8 cellular contexts compared by ENCODE assay signal in genomic region chr17:32106588-32106987, GRCh38. TPM values are rescaled to one million over a fixed set of nuclear protein-coding genes. Genes with fewer than 3 reads are reported as not detected.
A peak's percentile ranks its signal among the peaks of the same experiment; 100 is the strongest.
DNase-seq lines count a peak whose midpoint lies in the region; ATAC-seq, FAIRE-seq and TF ChIP-seq lines count a peak whose summit lies in the region.
"Not testable (repeated sequence)": the region's sequence is repeated elsewhere in the genome, so short reads cannot be mapped to it uniquely, and the experiment has no call there.

No MANE protein-coding gene starts in this region.

- not testable (repeated sequence) for H3K79me2 ChIP-seq in OCI-LY3 (ENCODE audit: low read length); mammary epithelial cell (ENCODE audit: insufficient read depth, low read length)

- not testable (repeated sequence) for H3K36me3 Mint-ChIP-seq in activated CD4-positive, alpha-beta memory T cell treated with anti-CD3 and anti-CD28 coated beads for 36 hours; activated naive CD4-positive, alpha-beta T cell treated with anti-CD3 and anti-CD28 coated beads for 36 hours (ENCODE audit: low read depth); naive thymus-derived CD4-positive, alpha-beta T cell

- not testable (repeated sequence) for H3K36me3 ChIP-seq in OCI-LY3 (replicated peaks; ENCODE audit: low read depth, low read length); mammary epithelial cell (ENCODE audit: insufficient read depth, low read length); naive thymus-derived CD4-positive, alpha-beta T cell (ENCODE audit: control insufficient read depth in 2 of 3, insufficient read depth in 3 of 3, low read length in 3 of 3)

- CTCF ChIA-PET in activated CD4-positive, alpha-beta memory T cell treated with anti-CD3 and anti-CD28 coated beads for 36 hours (lab: Charles Lee): interaction anchor here (1.0 kb wide), 1 partner anchor 36 kb away, joined by 3 read pairs; the partner anchor contains the start of gene RHOT1
- CTCF ChIA-PET in activated naive CD4-positive, alpha-beta T cell treated with anti-CD3 and anti-CD28 coated beads for 36 hours (lab: Charles Lee): interaction anchor here (1.3 kb wide), 1 partner anchor 30 kb away, joined by 4 read pairs; no protein-coding TSS in a partner anchor
- CTCF ChIA-PET in mammary epithelial cell (lab: Charles Lee; ENCODE audit: low non-redundant PET): not testable (repeated sequence)
- CTCF ChIA-PET in naive thymus-derived CD4-positive, alpha-beta T cell (lab: Charles Lee): interaction anchor here (1.2 kb wide), 1 partner anchor 20 kb away, joined by 7 read pairs; no protein-coding TSS in a partner anchor

- WGBS in mammary epithelial cell (ENCODE audit: low coverage, missing lambda C conversion rate): 47% methylated on average over 5 of the region's 5 CpGs

- H3K27me3 Mint-ChIP-seq in activated CD4-positive, alpha-beta memory T cell treated with anti-CD3 and anti-CD28 coated beads for 36 hours; activated naive CD4-positive, alpha-beta T cell treated with anti-CD3 and anti-CD28 coated beads for 36 hours (ENCODE audit: low read depth); naive thymus-derived CD4-positive, alpha-beta T cell: not testable (repeated sequence)

- POLR2A ChIA-PET in activated CD4-positive, alpha-beta memory T cell treated with anti-CD3 and anti-CD28 coated beads for 36 hours (lab: Charles Lee): not testable (repeated sequence)
- POLR2A ChIA-PET in naive thymus-derived CD4-positive, alpha-beta T cell (lab: Charles Lee): interaction anchor here (0.7 to 1.4 kb wide), 3 partner anchors 21 to 33 kb away, joined by 3 to 7 read pairs (median 4); no protein-coding TSS in a partner anchor

- intact Hi-C loops in activated CD4-positive, alpha-beta memory T cell treated with anti-CD3 and anti-CD28 coated beads for 36 hours (cut with micrococcal nuclease); mammary epithelial cell (cut with micrococcal nuclease); naive thymus-derived CD4-positive, alpha-beta T cell (cut with micrococcal nuclease): not testable (repeated sequence)
- intact Hi-C loops in activated naive CD4-positive, alpha-beta T cell treated with anti-CD3 and anti-CD28 coated beads for 36 hours (cut with micrococcal nuclease): loop anchor here (5.0 kb wide), 1 partner anchor 784 kb away; the partner anchor contains the start of gene EVI2A

- peak; percentile 26 for ATAC-seq in naive thymus-derived CD4-positive, alpha-beta T cell

- dilution Hi-C loops in mammary epithelial cell (cut with HindIII; ENCODE audit: low sequenced_read_pairs): not testable (repeated sequence)

- TF ChIP-seq CTCF in OCI-LY3 (IDR thresholded peaks at IDR 0.05; ENCODE audit: low read depth, low read length); mammary epithelial cell (conservative IDR thresholded peaks at IDR 0.05 in 1 of 2, IDR thresholded peaks at IDR 0.05 in 1 of 2; ENCODE audit: extremely low read depth in 1 of 2, insufficient read depth in 1 of 2, low read depth in 1 of 2, low read length in 2 of 2): not testable (repeated sequence)

- peak; percentile 86 for FAIRE-seq in urothelium cell line (lab: Jason Lieb, UNC)

- not testable (repeated sequence) for H3K9ac ChIP-seq in OCI-LY3 (ENCODE audit: low read length); mammary epithelial cell (ENCODE audit: insufficient read depth, low read length)

- H3K4me1 Mint-ChIP-seq in activated CD4-positive, alpha-beta memory T cell treated with anti-CD3 and anti-CD28 coated beads for 36 hours (ENCODE audit: low read depth): peaks cover 22% of the 10 kb centered on the region
- peaks cover 41% of the 10 kb centered on the region for H3K4me1 Mint-ChIP-seq in activated naive CD4-positive, alpha-beta T cell treated with anti-CD3 and anti-CD28 coated beads for 36 hours (ENCODE audit: low read depth)
- peaks cover 26 to 60% (median 56%) of the 10 kb centered on the region in 7 donors for H3K4me1 Mint-ChIP-seq in naive thymus-derived CD4-positive, alpha-beta T cell

- H2AFZ ChIP-seq in OCI-LY3 (ENCODE audit: low read depth, low read length) (0 out of 2 replicates have a peak overlapping the region, but pooled peaks have one; percentile 43), mammary epithelial cell (ENCODE audit: low read depth, low read length) (peak overlapping the region; percentile 6)

- not testable (repeated sequence) for H3K4me3 Mint-ChIP-seq in activated CD4-positive, alpha-beta memory T cell treated with anti-CD3 and anti-CD28 coated beads for 36 hours
- peak overlapping the region; percentile 50 for H3K4me3 Mint-ChIP-seq in activated naive CD4-positive, alpha-beta T cell treated with anti-CD3 and anti-CD28 coated beads for 36 hours
- H3K4me3 Mint-ChIP-seq in naive thymus-derived CD4-positive, alpha-beta T cell: peak overlapping the region; percentile 42 to 77 (median 63)

- H4K20me1 ChIP-seq in OCI-LY3 (ENCODE audit: insufficient read depth, low read length); mammary epithelial cell (ENCODE audit: insufficient read depth, low read length): not testable (repeated sequence)

- H3K9me3 ChIP-seq in OCI-LY3 (ENCODE audit: insufficient read depth, low read length); mammary epithelial cell (replicated peaks; ENCODE audit: insufficient read depth, low read length); naive thymus-derived CD4-positive, alpha-beta T cell (ENCODE audit: control insufficient read depth in 2 of 3, low read length in 3 of 3): not testable (repeated sequence)

- in situ Hi-C loops in G401 (cut with HindIII; ENCODE audit: low sequenced_read_pairs); mammary epithelial cell (cut with MboI; ENCODE audit: low sequenced_read_pairs in 2 of 2): not testable (repeated sequence)

- H3K27me3 ChIP-seq in OCI-LY3 (ENCODE audit: low read depth, low read length); mammary epithelial cell (ENCODE audit: insufficient read depth, low read length); naive thymus-derived CD4-positive, alpha-beta T cell (ENCODE audit: control insufficient read depth in 2 of 2, insufficient read depth in 2 of 2, low read length in 2 of 2): not testable (repeated sequence)

- not testable (repeated sequence) for H3K27ac ChIP-seq in OCI-LY3 (ENCODE audit: low read length); mammary epithelial cell (ENCODE audit: insufficient read depth, low read depth, low read length)
- peak overlapping the region; percentile 51 for H3K27ac ChIP-seq in naive thymus-derived CD4-positive, alpha-beta T cell (ENCODE audit: low read depth, low read length)

- BruUV-seq in mammary epithelial cell (replicated peaks; lab: Mats Ljungman, UMichigan): not testable (repeated sequence)

- DNase-seq in G401 (ENCODE audit: low spot score) (peak; percentile 34), NCI-H1694 (lab: John Stamatoyannopoulos, UW) (peak; percentile 75)
- not testable (repeated sequence) for DNase-seq in activated CD4-positive, alpha-beta memory T cell treated with anti-CD3 and anti-CD28 coated beads for 36 hours; mammary epithelial cell; naive thymus-derived CD4-positive, alpha-beta T cell; urothelium cell line (ENCODE audit: low spot score)
- peak; percentile 35 for DNase-seq in activated naive CD4-positive, alpha-beta T cell treated with anti-CD3 and anti-CD28 coated beads for 36 hours

- not testable (repeated sequence) for H3K4me1 ChIP-seq in OCI-LY3 (ENCODE audit: low read length); mammary epithelial cell (ENCODE audit: insufficient read depth, low read length)
- peaks cover 0 to 39% of the 10 kb centered on the region in 2 donors for H3K4me1 ChIP-seq in naive thymus-derived CD4-positive, alpha-beta T cell (ENCODE audit: control insufficient read depth in 2 of 2, insufficient read depth in 2 of 2, low read length in 2 of 2)

- H3K9me3 Mint-ChIP-seq in activated CD4-positive, alpha-beta memory T cell treated with anti-CD3 and anti-CD28 coated beads for 36 hours; activated naive CD4-positive, alpha-beta T cell treated with anti-CD3 and anti-CD28 coated beads for 36 hours; naive thymus-derived CD4-positive, alpha-beta T cell: not testable (repeated sequence)

- H3K27ac Mint-ChIP-seq in activated CD4-positive, alpha-beta memory T cell treated with anti-CD3 and anti-CD28 coated beads for 36 hours: peak overlapping the region; percentile 29
- peak overlapping the region; percentile 81 for H3K27ac Mint-ChIP-seq in activated naive CD4-positive, alpha-beta T cell treated with anti-CD3 and anti-CD28 coated beads for 36 hours
- peak overlapping the region; percentile 61 to 96 (median 91) for H3K27ac Mint-ChIP-seq in naive thymus-derived CD4-positive, alpha-beta T cell

- H3K4me3 ChIP-seq in OCI-LY3 (ENCODE audit: low read length): peak overlapping the region; percentile 43
- H3K4me3 ChIP-seq in mammary epithelial cell (replicated peaks in 1 of 3; ENCODE audit: insufficient read depth in 1 of 3, low read depth in 2 of 3, low read length in 3 of 3); naive thymus-derived CD4-positive, alpha-beta T cell (ENCODE audit: low read length): not testable (repeated sequence)

- H3K4me2 ChIP-seq in OCI-LY3 (ENCODE audit: low read length): peak overlapping the region; percentile 45
- H3K4me2 ChIP-seq in mammary epithelial cell (ENCODE audit: insufficient read depth, low read depth, low read length): not testable (repeated sequence)

RNA-seq across cellular contexts. Expression of gene RHOT1, which starts 35.7 kb away (rescaled TPM):
- 31.8 and 53.1 TPM in 2 replicates for total RNA-seq in G401 (2014; rRNA removed; shearing (Covaris generic))
- total RNA-seq in activated CD4-positive, alpha-beta memory T cell treated with anti-CD3 and anti-CD28 coated beads for 36 hours: 10 to 100 TPM; 22.9 to 24.4 TPM
- 10 to 100 TPM; 23.0 to 23.7 TPM for total RNA-seq in activated naive CD4-positive, alpha-beta T cell treated with anti-CD3 and anti-CD28 coated beads for 36 hours
- 10 to 100 TPM; 20.3 to 28.3 TPM for total RNA-seq in mammary epithelial cell
- 14.7 TPM for polyA plus RNA-seq in mammary epithelial cell
- 25.9 TPM for polyA minus RNA-seq in mammary epithelial cell
- 10 to 100 TPM; 24.3 to 31.7 (median 29.3) TPM for total RNA-seq in naive thymus-derived CD4-positive, alpha-beta T cell
- 10 to 100 TPM; 28.5 to 29.6 TPM for polyA plus RNA-seq in naive thymus-derived CD4-positive, alpha-beta T cell

Comparison
In these comparisons a context has a peak if more than half of its experiments do, and no peak if none do; other contexts are left out.
1. H3K27ac Mint-ChIP-seq: peak in every context shown above with its lines; median percentile 91 in naive thymus-derived CD4-positive, alpha-beta T cell; 81 in activated naive CD4-positive, alpha-beta T cell treated with anti-CD3 and anti-CD28 coated beads for 36 hours; 29 in activated CD4-positive, alpha-beta memory T cell treated with anti-CD3 and anti-CD28 coated beads for 36 hours.